Comparison of ENCODE assay signal across 11 cellular contexts in the genomic region with DNA sequence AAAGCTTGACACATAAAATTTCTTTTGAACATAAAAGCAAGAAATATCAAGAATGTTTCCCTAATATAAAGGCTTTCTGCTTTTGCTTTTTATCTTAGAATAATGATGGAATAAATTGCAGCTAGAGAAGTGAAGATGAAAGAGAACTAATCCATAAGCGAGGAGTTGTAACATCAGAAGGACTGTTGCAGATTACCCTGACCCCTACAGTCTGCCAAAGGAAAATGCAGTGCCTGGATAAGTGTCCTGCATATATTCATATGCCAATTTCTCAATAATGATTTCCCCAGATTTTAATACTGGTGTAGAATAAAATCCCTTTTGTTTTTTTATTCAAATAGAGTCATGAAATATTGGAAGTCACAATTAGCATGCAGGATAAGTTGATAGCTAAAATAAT.
DNase-seq lines count a peak whose midpoint lies in the region; ATAC-seq, FAIRE-seq and TF ChIP-seq lines count a peak whose summit lies in the region.
"Had no signal": no experiment of that assay in that cellular context is flagged by ENCODE, and none has a peak within 500 bp of the region (broad histone marks: within the 10 kb centered on the region; RNA-seq: fewer than 3 reads in every experiment).

No MANE protein-coding gene starts in this region.

- POLR2A ChIA-PET in MCF 10A (lab: Yijun Ruan, JAX) = no interaction called here
- POLR2A ChIA-PET in activated CD4-positive, alpha-beta memory T cell treated with anti-CD3 and anti-CD28 coated beads for 36 hours (lab: Charles Lee) = no interaction called here

- H3K36me3 ChIP-seq in mammary epithelial cell (ENCODE audit: insufficient read depth, low read length) (no peaks in the 10 kb centered on the region), RWPE2 (ENCODE audit: low read depth) (no peaks in the 10 kb centered on the region)

- H2AFZ ChIP-seq in mammary epithelial cell (ENCODE audit: low read depth, low read length) = no peak overlapping the region

- intact Hi-C loops in MCF 10A (cut with micrococcal nuclease) (loop anchor here (1.0 to 5.0 kb wide), 3 partner anchors 807 to 1323 kb away; no protein-coding TSS in a partner anchor), mammary epithelial cell (cut with micrococcal nuclease) (no loop called here)
- intact Hi-C loops in activated CD4-positive, alpha-beta memory T cell treated with anti-CD3 and anti-CD28 coated beads for 36 hours (cut with micrococcal nuclease) = no loop called here

- H3K4me1 ChIP-seq in mammary epithelial cell (ENCODE audit: insufficient read depth, low read length) = no peaks in the 10 kb centered on the region
- no peaks in the 10 kb centered on the region for H3K4me1 ChIP-seq in RWPE2 (ENCODE audit: insufficient read depth, poor library complexity, severe bottlenecking)

- no peaks in the 10 kb centered on the region for H3K79me2 ChIP-seq in mammary epithelial cell (ENCODE audit: insufficient read depth, low read length)

- H4K20me1 ChIP-seq in mammary epithelial cell (ENCODE audit: insufficient read depth, low read length) = no peaks in the 10 kb centered on the region

- H3K4me3 Mint-ChIP-seq in MCF 10A (ENCODE audit: unreplicated experiment) = no peak overlapping the region
- H3K4me3 Mint-ChIP-seq in type B pancreatic cell = no peak overlapping the region
- H3K4me3 Mint-ChIP-seq in activated CD4-positive, alpha-beta memory T cell treated with anti-CD3 and anti-CD28 coated beads for 36 hours = no peak overlapping the region
- H3K4me3 Mint-ChIP-seq: CD8-positive, alpha-beta T cell; dendritic cell treated with granulocyte-macrophage colony-stimulating factor and Interleukin-4, amounts not matched to agents 40 ng/mL and 50 ng/mL, for 4 days had no signal

- no peak overlapping the region for H3K27ac Mint-ChIP-seq in MCF 10A (ENCODE audit: low read depth, unreplicated experiment)
- no peak overlapping the region for H3K27ac Mint-ChIP-seq in type B pancreatic cell
- H3K27ac Mint-ChIP-seq in activated CD4-positive, alpha-beta memory T cell treated with anti-CD3 and anti-CD28 coated beads for 36 hours = no peak overlapping the region
- H3K27ac Mint-ChIP-seq: CD8-positive, alpha-beta T cell; dendritic cell treated with granulocyte-macrophage colony-stimulating factor and Interleukin-4, amounts not matched to agents 40 ng/mL and 50 ng/mL, for 4 days had no signal

- WGBS in mammary epithelial cell (ENCODE audit: low coverage, missing lambda C conversion rate) = 84% methylated on average over 1 of the region's 1 CpG

- no peak overlapping the region for H3K9ac ChIP-seq in mammary epithelial cell (ENCODE audit: insufficient read depth, low read length)

- in situ Hi-C loops in mammary epithelial cell (cut with MboI; ENCODE audit: low sequenced_read_pairs in 2 of 2) = no loop called here

- BruUV-seq in MCF 10A (replicated peaks; lab: Mats Ljungman, UMichigan) = no TSS peak
- no TSS peak for BruUV-seq in mammary epithelial cell (replicated peaks; lab: Mats Ljungman, UMichigan)

- no peaks in the 10 kb centered on the region for H3K9me3 Mint-ChIP-seq in MCF 10A (ENCODE audit: unreplicated experiment)
- H3K9me3 Mint-ChIP-seq in type B pancreatic cell = no peaks in the 10 kb centered on the region
- H3K9me3 Mint-ChIP-seq in activated CD4-positive, alpha-beta memory T cell treated with anti-CD3 and anti-CD28 coated beads for 36 hours = no peaks in the 10 kb centered on the region
- H3K9me3 Mint-ChIP-seq: CD8-positive, alpha-beta T cell; dendritic cell treated with granulocyte-macrophage colony-stimulating factor and Interleukin-4, amounts not matched to agents 40 ng/mL and 50 ng/mL, for 4 days had no signal

- H3K27ac ChIP-seq in mammary epithelial cell (ENCODE audit: insufficient read depth, low read depth, low read length) = no peak overlapping the region
- no peak overlapping the region for H3K27ac ChIP-seq in RWPE2 (ENCODE audit: poor library complexity, severe bottlenecking)

- no peak for ATAC-seq in RWPE2 (ENCODE audit: low read depth)
- ATAC-seq: CD8-positive, alpha-beta T cell had no signal

- no peak overlapping the region for H3K4me2 ChIP-seq in mammary epithelial cell (ENCODE audit: insufficient read depth, low read depth, low read length)

- H3K4me1 Mint-ChIP-seq in MCF 10A (ENCODE audit: insufficient read depth, unreplicated experiment) (no peaks in the 10 kb centered on the region), type B pancreatic cell (ENCODE audit: unreplicated experiment) (no peaks in the 10 kb centered on the region)
- H3K4me1 Mint-ChIP-seq in activated CD4-positive, alpha-beta memory T cell treated with anti-CD3 and anti-CD28 coated beads for 36 hours (ENCODE audit: low read depth) = no peaks in the 10 kb centered on the region

- dilution Hi-C loops in mammary epithelial cell (cut with HindIII; ENCODE audit: low sequenced_read_pairs) = loop anchor here (5.0 kb wide), 1 partner anchor 57 kb away; no protein-coding TSS in a partner anchor

- H3K4me3 ChIP-seq in mammary epithelial cell (replicated peaks in 1 of 3; ENCODE audit: insufficient read depth in 1 of 3, low read depth in 2 of 3, low read length in 3 of 3) (no peak overlapping the region), RWPE2 (ENCODE audit: severe bottlenecking) (no peak overlapping the region)

- H3K27me3 Mint-ChIP-seq in MCF 10A (ENCODE audit: insufficient read depth, unreplicated experiment) (no peaks in the 10 kb centered on the region), type B pancreatic cell (no peaks in the 10 kb centered on the region)
- no peaks in the 10 kb centered on the region for H3K27me3 Mint-ChIP-seq in activated CD4-positive, alpha-beta memory T cell treated with anti-CD3 and anti-CD28 coated beads for 36 hours
- H3K27me3 Mint-ChIP-seq: dendritic cell treated with granulocyte-macrophage colony-stimulating factor and Interleukin-4, amounts not matched to agents 40 ng/mL and 50 ng/mL, for 4 days had no signal

- TF ChIP-seq CTCF in MCF 10A (IDR thresholded peaks at IDR 0.05; ENCODE audit: unreplicated experiment) (peak; percentile 72), mammary epithelial cell (conservative IDR thresholded peaks at IDR 0.05 in 1 of 2, IDR thresholded peaks at IDR 0.05 in 1 of 2; ENCODE audit: extremely low read depth in 1 of 2, insufficient read depth in 1 of 2, low read depth in 1 of 2, low read length in 2 of 2) (no peak), RWPE2 (IDR thresholded peaks at IDR 0.05; ENCODE audit: poor library complexity, severe bottlenecking) (peak; percentile 53), type B pancreatic cell (conservative IDR thresholded peaks at IDR 0.05) (peak; percentile 61)

- peaks cover 11% of the 10 kb centered on the region for H3K9me3 ChIP-seq in mammary epithelial cell (replicated peaks; ENCODE audit: insufficient read depth, low read length)
- H3K9me3 ChIP-seq in RWPE2 (ENCODE audit: severe bottlenecking) = no peaks in the 10 kb centered on the region

- peak; percentile 55 for FAIRE-seq in frontal cortex (lab: Jason Lieb, UNC)

- peak; percentile 54 for DNase-seq in MCF 10A (ENCODE audit: unreplicated experiment)
- DNase-seq in mammary epithelial cell = no peak
- DNase-seq in RWPE2 (ENCODE audit: low spot score) = no peak
- no peak for DNase-seq in frontal cortex (ENCODE audit: low spot score in 2 of 2)
- DNase-seq in type B pancreatic cell (ENCODE audit: extremely low spot score, unreplicated experiment) = no peak
- no peak for DNase-seq in activated CD4-positive, alpha-beta memory T cell treated with anti-CD3 and anti-CD28 coated beads for 36 hours
- DNase-seq in activated gamma-delta T cell treated with Interleukin-2 at 50 U/mL for 16 hours = no peak
- no peak for DNase-seq in activated CD8-positive, alpha-beta memory T cell treated with anti-CD3 and anti-CD28 coated beads, Interleukin-2, amount 50 U/mL, for 4 hours
- DNase-seq: CD8-positive, alpha-beta T cell; NCI-H446 had no signal

- H3K27me3 ChIP-seq in mammary epithelial cell (ENCODE audit: insufficient read depth, low read length) (no peaks in the 10 kb centered on the region), RWPE2 (ENCODE audit: insufficient read depth, poor library complexity, severe bottlenecking) (no peaks in the 10 kb centered on the region)

- no peaks in the 10 kb centered on the region for H3K36me3 Mint-ChIP-seq in MCF 10A (ENCODE audit: insufficient read depth, unreplicated experiment)
- H3K36me3 Mint-ChIP-seq in type B pancreatic cell = no peaks in the 10 kb centered on the region
- H3K36me3 Mint-ChIP-seq in activated CD4-positive, alpha-beta memory T cell treated with anti-CD3 and anti-CD28 coated beads for 36 hours = no peaks in the 10 kb centered on the region
- H3K36me3 Mint-ChIP-seq: CD8-positive, alpha-beta T cell had no signal

- CTCF ChIA-PET in MCF 10A (lab: Yijun Ruan, JAX) = interaction anchor here (0.6 to 2.9 kb wide), 14 partner anchors 12 to 1327 kb away, joined by 3 to 12 read pairs (median 4); no protein-coding TSS in a partner anchor
- CTCF ChIA-PET in mammary epithelial cell (lab: Charles Lee; ENCODE audit: low non-redundant PET) = no interaction called here
- CTCF ChIA-PET in activated CD4-positive, alpha-beta memory T cell treated with anti-CD3 and anti-CD28 coated beads for 36 hours (lab: Charles Lee) = no interaction called here

Comparison
In these comparisons a context has a peak if more than half of its experiments do, and no peak if none do; other contexts are left out.
1. CTCF ChIP-seq: peak in MCF 10A (single experiment), RWPE2 (single experiment) and type B pancreatic cell (single experiment); none in mammary epithelial cell (0 of 2).